10 cellular contexts compared by ENCODE assay signal in genomic region chr3:157078131-157078835, GRCh38.
DNase-seq lines count a peak whose midpoint lies in the region; ATAC-seq and TF ChIP-seq lines count a peak whose summit lies in the region.
"Had no signal": no experiment of that assay in that cellular context is flagged by ENCODE, and none has a peak within 500 bp of the region (broad histone marks: within the 10 kb centered on the region; RNA-seq: fewer than 3 reads in every experiment).

No MANE protein-coding gene starts in this region.

- H4K20me1 ChIP-seq in IMR-90 (ENCODE audit: insufficient read depth, low read length), result no peaks in the 10 kb centered on the region

- DNase-seq in SHP77 (lab: John Stamatoyannopoulos, UW) (peak; percentile 4 to 32), SHP77 treated with DMSO at 0.1 percent for 48 hours (lab: John Stamatoyannopoulos, UW) (no peak), IMR-90 (peak; percentile 56), BE2C (no peak), coronary artery (ENCODE audit: low spot score) (no peak)
- DNase-seq: NCI-H1417 treated with DMSO at 0.1 percent for 48 hours had no signal

- H4K5ac ChIP-seq in IMR-90 (ENCODE audit: low read depth, low read length), result no peak overlapping the region

- H2AFZ ChIP-seq in IMR-90 (replicated peaks; ENCODE audit: low read length, poor library complexity), result no peak overlapping the region

- POLR2A ChIA-PET in IMR-90 (lab: Charles Lee; ENCODE audit: unreplicated experiment), result no interaction called here

- no peak overlapping the region for H3K56ac ChIP-seq in IMR-90 (ENCODE audit: extremely low read depth, insufficient read depth, low read length)

- peaks cover 72% of the 10 kb centered on the region for H3K4me1 Mint-ChIP-seq in brain

- no peak overlapping the region for H3K4me2 ChIP-seq in IMR-90 (ENCODE audit: low read depth, low read length)
- peak overlapping the region; percentile 32 for H3K4me2 ChIP-seq in skeletal muscle satellite cell (ENCODE audit: low read length)

- H2BK5ac ChIP-seq in IMR-90 (ENCODE audit: low read depth, low read length, poor library complexity, severe bottlenecking), result no peak overlapping the region

- H3K4ac ChIP-seq in IMR-90 (ENCODE audit: low read depth, low read length), result no peak overlapping the region

- H2AK5ac ChIP-seq in IMR-90 (ENCODE audit: low read depth, low read length), result no peak overlapping the region

- no peak overlapping the region for H3K18ac ChIP-seq in IMR-90 (ENCODE audit: low read depth, low read length)

- H3K27me3 ChIP-seq in IMR-90 (ENCODE audit: control insufficient read depth, insufficient read depth, low read length) (no peaks in the 10 kb centered on the region), skeletal muscle satellite cell (ENCODE audit: control insufficient read depth, insufficient read depth, low read length) (no peaks in the 10 kb centered on the region), BE2C (no peaks in the 10 kb centered on the region)

- 0 out of 2 replicates have a peak overlapping the region, but pooled peaks have one; percentile 32 for H2BK120ac ChIP-seq in IMR-90 (ENCODE audit: low read depth, low read length)

- peaks cover 18% of the 10 kb centered on the region for H3K4me1 ChIP-seq in IMR-90 (ENCODE audit: control insufficient read depth, insufficient read depth, low read length)
- peaks cover 67% of the 10 kb centered on the region for H3K4me1 ChIP-seq in skeletal muscle satellite cell (ENCODE audit: control insufficient read depth, insufficient read depth, low read length)
- 0 out of 2 replicates have a peak, but pooled peaks cover 3% of the 10 kb centered on the region for H3K4me1 ChIP-seq in BE2C

- H2BK20ac ChIP-seq in IMR-90 (ENCODE audit: low read depth, low read length), result no peak overlapping the region

- peak overlapping the region in 3 of 5 experiments; percentile 25 to 80 (median 61) for H3K27ac Mint-ChIP-seq in brain
- H3K27ac Mint-ChIP-seq: activated naive CD4-positive, alpha-beta T cell treated with anti-CD3 and anti-CD28 coated beads, Interleukin-2, amount 50 U/mL, for 72 hours had no signal

- H3K36me3 ChIP-seq in IMR-90 (ENCODE audit: control insufficient read depth, insufficient read depth, low read length) (no peaks in the 10 kb centered on the region), skeletal muscle satellite cell (ENCODE audit: insufficient read depth, low read length) (no peaks in the 10 kb centered on the region), BE2C (no peaks in the 10 kb centered on the region)

- H2BK15ac ChIP-seq in IMR-90 (ENCODE audit: low read depth, low read length), result no peak overlapping the region

- H3K9ac ChIP-seq in IMR-90 (ENCODE audit: low read depth, low read length), result no peak overlapping the region
- H3K9ac ChIP-seq in skeletal muscle satellite cell (ENCODE audit: low read depth, low read length), result peak overlapping the region; percentile 70

- intact Hi-C loops in IMR-90 (cut with micrococcal nuclease), result no loop called here

- H4K91ac ChIP-seq in IMR-90 (ENCODE audit: insufficient read depth, low read depth, low read length), result no peak overlapping the region

- dilution Hi-C loops in IMR-90 (cut with HindIII; ENCODE audit: low sequenced_read_pairs, unreplicated experiment), result no loop called here

- CTCF ChIA-PET in IMR-90 (lab: Yijun Ruan, JAX), result interaction anchor here (0.7 kb wide), 1 partner anchor 35 kb away, joined by 4 read pairs; no protein-coding TSS in a partner anchor

- H3K27me3 Mint-ChIP-seq in brain, result peaks cover 4% of the 10 kb centered on the region

- H3K27ac ChIP-seq in IMR-90 (ENCODE audit: insufficient read depth, low read length), result no peak overlapping the region
- H3K27ac ChIP-seq in coronary artery, result peak overlapping the region in 1 of 2 donors; percentile 73

- peak overlapping the region; percentile 48; the same call in 1 of the 2 replicates for H3K23ac ChIP-seq in IMR-90 (ENCODE audit: low read depth, low read length)

- peaks cover 8% of the 10 kb centered on the region; the same call in 1 of the 2 replicates for H3K9me1 ChIP-seq in IMR-90 (ENCODE audit: insufficient read depth, low read length)

- no peak overlapping the region for H3K14ac ChIP-seq in IMR-90 (replicated peaks; ENCODE audit: low read depth, low read length)

- TF ChIP-seq POLR2A in IMR-90 (IDR thresholded peaks at IDR 0.05; ENCODE audit: low read depth, low read length), result no peak

- no TSS peak for BruUV-seq in IMR-90 (replicated peaks; lab: Mats Ljungman, UMichigan)

- no peaks in the 10 kb centered on the region for H3K9me3 ChIP-seq in IMR-90 (ENCODE audit: control insufficient read depth, insufficient read depth, low read length)
- H3K9me3 ChIP-seq in skeletal muscle satellite cell (replicated peaks; ENCODE audit: low read length), result no peaks in the 10 kb centered on the region
- H3K9me3 ChIP-seq in BE2C, result no peaks in the 10 kb centered on the region

- in situ Hi-C loops in IMR-90 (cut with MboI; ENCODE audit: low sequenced_read_pairs), result no loop called here

- no peak overlapping the region; a peak in 1 of 4 replicates for H4K8ac ChIP-seq in IMR-90 (ENCODE audit: low read depth in 2 of 2, low read length in 2 of 2)

- H3K4me3 Mint-ChIP-seq in brain, result peak overlapping the region in 1 of 5 experiments; percentile 50

- no peak for ATAC-seq in IMR-90 (ENCODE audit: low read depth)
- ATAC-seq in HG03432 (IDR thresholded peaks at IDR 0.05; ENCODE audit: unreplicated experiment), result no peak

- H2AK9ac ChIP-seq in IMR-90 (replicated peaks; ENCODE audit: low read depth, low read length, poor library complexity), result no peak overlapping the region

- TF ChIP-seq CTCF in IMR-90 (conservative IDR thresholded peaks at IDR 0.05; ENCODE audit: low read depth, low read length) (no peak), brain (conservative IDR thresholded peaks at IDR 0.05) (no peak), BE2C (IDR thresholded peaks at IDR 0.05; ENCODE audit: low read depth, low read length) (no peak), coronary artery (IDR thresholded peaks at IDR 0.05) (no peak)

- H3K9me3 Mint-ChIP-seq in brain, result peaks cover 0 to 3% (median 0%) of the 10 kb centered on the region in 5 experiments
- H3K9me3 Mint-ChIP-seq: activated naive CD4-positive, alpha-beta T cell treated with anti-CD3 and anti-CD28 coated beads, Interleukin-2, amount 50 U/mL, for 72 hours had no signal

- TF ChIP-seq RAD21 in IMR-90 (IDR thresholded peaks at IDR 0.05; ENCODE audit: low read length), result no peak

- H3K4me3 ChIP-seq in IMR-90 (ENCODE audit: insufficient read depth, low read depth, low read length), result no peak overlapping the region
- no peak overlapping the region for H3K4me3 ChIP-seq in skeletal muscle satellite cell (ENCODE audit: low read length)
- no peak overlapping the region for H3K4me3 ChIP-seq in BE2C (ENCODE audit: low read depth, low read length)
- no peak overlapping the region for H3K4me3 ChIP-seq in coronary artery

- H3K79me1 ChIP-seq in IMR-90 (ENCODE audit: low read depth in 1 of 2, low read length in 2 of 2), result peaks cover 0 to 4% of the 10 kb centered on the region in 2 experiments; a peak in 1 of 4 replicates

- H3K36me3 Mint-ChIP-seq in brain, result no peaks in the 10 kb centered on the region
- H3K36me3 Mint-ChIP-seq: activated naive CD4-positive, alpha-beta T cell treated with anti-CD3 and anti-CD28 coated beads, Interleukin-2, amount 50 U/mL, for 72 hours had no signal

- WGBS in IMR-90 (ENCODE audit: extremely low coverage in 2 of 2, insufficient read length in 1 of 2), 2 experiments, result no CpG with 5 or more reads among the region's 5 CpGs

TF ChIP-seq in IMR-90, 13 proteins besides CTCF, POLR2A, EP300 and RAD21:
- 0 out of 2 replicates have a peak, but pooled peaks have one; percentile 10 for TF ChIP-seq CEBPB (IDR thresholded peaks at IDR 0.05; ENCODE audit: low read depth, low read length)
- no peak for TF ChIP-seq MXI1 (IDR thresholded peaks at IDR 0.05; ENCODE audit: borderline replicate concordance, low read depth, low read length)
- TF ChIP-seq SMC3 (IDR thresholded peaks at IDR 0.05; ENCODE audit: low read depth, low read length), result no peak
- TF ChIP-seq MAFK (IDR thresholded peaks at IDR 0.05; ENCODE audit: low read depth, low read length), result peak; percentile 35; the same call in 1 of the 2 replicates
- TF ChIP-seq NFE2L2 (IDR thresholded peaks at IDR 0.05; ENCODE audit: low read depth, low read length), result peak; percentile 50; the same call in 1 of the 2 replicates
- TF ChIP-seq FOS (IDR thresholded peaks at IDR 0.05; ENCODE audit: low read depth, low read length), result no peak

Comparison
In these comparisons a context has a peak if more than half of its experiments do, and no peak if none do; other contexts are left out.
1. DNase-seq: peak in SHP77 (2 of 2) and IMR-90 (single experiment); none in SHP77 treated with DMSO at 0.1 percent for 48 hours (single experiment), BE2C (single experiment) and coronary artery (single experiment).